8 cellular contexts compared by ENCODE assay signal in genomic region chr18:22378672-22379282, GRCh38. TPM values are rescaled to one million over a fixed set of nuclear protein-coding genes. Genes with fewer than 3 reads are reported as not detected.
DNase-seq lines count a peak whose midpoint lies in the region; ATAC-seq and TF ChIP-seq lines count a peak whose summit lies in the region.

No MANE protein-coding gene starts in this region.

- H3K27ac ChIP-seq in right atrium auricular region, result no peak overlapping the region
- H3K27ac ChIP-seq in OCI-LY7 (ENCODE audit: low read depth, low read length, poor library complexity, severe bottlenecking), result no peak overlapping the region
- no peak overlapping the region for H3K27ac ChIP-seq in trophoblast cell (ENCODE audit: low read depth, low read length)

- no peaks in the 10 kb centered on the region for H4K20me1 ChIP-seq in OCI-LY7 (ENCODE audit: insufficient read depth, low read length)

- H3K79me1 ChIP-seq in trophoblast cell (ENCODE audit: low read length), result no peaks in the 10 kb centered on the region

- no peak overlapping the region for H3K23ac ChIP-seq in trophoblast cell (ENCODE audit: low read length)

- CTCF ChIA-PET in OCI-LY7 (lab: Charles Lee; ENCODE audit: unreplicated experiment), result no interaction called here

- no peak overlapping the region for H2BK12ac ChIP-seq in trophoblast cell (ENCODE audit: low read length)

- H3K4ac ChIP-seq in trophoblast cell (ENCODE audit: low read depth, low read length), result no peak overlapping the region

- POLR2A ChIA-PET in OCI-LY7 (lab: Charles Lee), result interaction anchor here (0.7 kb wide), 1 partner anchor 1590 kb away, joined by 3 read pairs; no protein-coding TSS in a partner anchor

- H3K9ac ChIP-seq in trophoblast cell (ENCODE audit: low read length), result no peak overlapping the region

- no peak overlapping the region for H2AK5ac ChIP-seq in trophoblast cell (ENCODE audit: low read length)

- H3K27me3 ChIP-seq in right atrium auricular region (no peaks in the 10 kb centered on the region), trophoblast cell (ENCODE audit: insufficient read depth, low read length) (no peaks in the 10 kb centered on the region)

- H2AFZ ChIP-seq in OCI-LY7 (ENCODE audit: low read length), result no peak overlapping the region
- no peak overlapping the region for H2AFZ ChIP-seq in trophoblast cell (ENCODE audit: insufficient read depth, low read length, poor library complexity)

- H4K8ac ChIP-seq in trophoblast cell (ENCODE audit: low read depth, low read length), result no peak overlapping the region

- H3K18ac ChIP-seq in trophoblast cell (ENCODE audit: low read length), result no peak overlapping the region

- H4K91ac ChIP-seq in trophoblast cell (ENCODE audit: low read depth, low read length), result no peak overlapping the region

- intact Hi-C loops in Right ventricle myocardium inferior (cut with DNase I) (no loop called here), OCI-LY7 (cut with micrococcal nuclease; ENCODE audit: unreplicated experiment) (no loop called here)

- no peaks in the 10 kb centered on the region for H3K36me3 ChIP-seq in right atrium auricular region
- no peaks in the 10 kb centered on the region for H3K36me3 ChIP-seq in OCI-LY7 (ENCODE audit: insufficient read depth, low read length)
- H3K36me3 ChIP-seq in trophoblast cell (ENCODE audit: control insufficient read depth in 1 of 2, insufficient read depth in 2 of 2, low read length in 2 of 2), result no peaks in the 10 kb centered on the region

- H3K4me2 ChIP-seq in OCI-LY7 (ENCODE audit: low read length), result no peak overlapping the region
- H3K4me2 ChIP-seq in trophoblast cell (ENCODE audit: low read length), result no peak overlapping the region

- no peak for DNase-seq in Right ventricle myocardium inferior (ENCODE audit: missing footprints)
- DNase-seq in right atrium auricular region (ENCODE audit: low spot score), result no peak
- peak; percentile 4 for DNase-seq in OCI-LY7 (ENCODE audit: low spot score)
- DNase-seq in erythroblast (lab: John Stamatoyannopoulos, UW), result peak; percentile 10 to 14
- peak; percentile 4 to 33 for DNase-seq in trophoblast cell
- no peak for DNase-seq in NCI-H446 treated with DMSO at 0.1 percent for 48 hours (lab: John Stamatoyannopoulos, UW)
- no peak for DNase-seq in NK-92 (lab: John Stamatoyannopoulos, UW; ENCODE audit: unreplicated experiment)
- DNase-seq in GDM1 (lab: John Stamatoyannopoulos, UW), result no peak

- no peak overlapping the region for H2BK5ac ChIP-seq in trophoblast cell (ENCODE audit: low read depth, low read length, poor library complexity)

- H3K14ac ChIP-seq in trophoblast cell (ENCODE audit: low read length), result no peak overlapping the region

- H4K12ac ChIP-seq in trophoblast cell (ENCODE audit: low read depth, low read length), result no peak overlapping the region

- no peaks in the 10 kb centered on the region for H3K9me2 ChIP-seq in OCI-LY7 (ENCODE audit: insufficient read depth, low read length)

- no peaks in the 10 kb centered on the region for H3K9me3 ChIP-seq in right atrium auricular region
- no peaks in the 10 kb centered on the region for H3K9me3 ChIP-seq in OCI-LY7 (ENCODE audit: low read length)
- no peaks in the 10 kb centered on the region for H3K9me3 ChIP-seq in trophoblast cell (ENCODE audit: insufficient read depth, low read depth, low read length)

- TF ChIP-seq CTCF in right atrium auricular region (IDR thresholded peaks at IDR 0.05), result peak in 1 of 2 donors; percentile 63
- peak; percentile 64 for TF ChIP-seq CTCF in OCI-LY7 (conservative IDR thresholded peaks at IDR 0.05; ENCODE audit: low read length)

- H3K4me1 ChIP-seq in right atrium auricular region (no peaks in the 10 kb centered on the region), OCI-LY7 (ENCODE audit: insufficient read depth, low read length, poor library complexity, severe bottlenecking) (no peaks in the 10 kb centered on the region), trophoblast cell (ENCODE audit: control insufficient read depth in 1 of 2, insufficient read depth in 2 of 2, low read length in 2 of 2) (no peaks in the 10 kb centered on the region)

- H3K79me2 ChIP-seq in OCI-LY7 (ENCODE audit: insufficient read depth, low read depth, low read length) (no peaks in the 10 kb centered on the region), trophoblast cell (ENCODE audit: control insufficient read depth, insufficient read depth, low read length, poor library complexity) (no peaks in the 10 kb centered on the region)

- no TSS peak for BruUV-seq in OCI-LY7 (replicated peaks; lab: Mats Ljungman, UMichigan)

- no peak overlapping the region for H3K4me3 ChIP-seq in right atrium auricular region
- H3K4me3 ChIP-seq in OCI-LY7 (ENCODE audit: low read depth, low read length, poor library complexity, severe bottlenecking), result no peak overlapping the region
- H3K4me3 ChIP-seq in trophoblast cell (ENCODE audit: low read depth, low read length), result no peak overlapping the region

- TF ChIP-seq POLR2A in erythroblast (IDR thresholded peaks at IDR 0.05; ENCODE audit: low read length), result no peak

- H2BK120ac ChIP-seq in trophoblast cell (ENCODE audit: insufficient read depth, low read length, poor library complexity), result no peak overlapping the region

- WGBS in trophoblast cell (ENCODE audit: extremely low coverage, insufficient coverage, insufficient read length), result no CpG with 5 or more reads among the region's 2 CpGs

- peak; percentile 84 for ATAC-seq in Right ventricle myocardium inferior

RNA-seq across cellular contexts. Expression of gene CTAGE1, which starts 38.9 kb away (rescaled TPM):
- not detected for total RNA-seq in Right ventricle myocardium inferior
- total RNA-seq in right atrium auricular region, result under 1 TPM in 1 of 2 donors, not detected in 1; 0.08 TPM
- total RNA-seq in OCI-LY7 (2014; rRNA removed; shearing (Covaris generic)), result 0.03 TPM in 1 of 2 replicates, not detected in the other
- total RNA-seq in OCI-LY7 (2022), result not detected in 2 replicates
- polyA plus RNA-seq in trophoblast cell (2013), result 0.03 TPM in 1 of 2 replicates, not detected in the other

Comparison
In these comparisons a context has a peak if more than half of its experiments do, and no peak if none do; other contexts are left out.
1. DNase-seq: peak in OCI-LY7 (single experiment), erythroblast (2 of 2) and trophoblast cell (2 of 2); none in Right ventricle myocardium inferior (single experiment), right atrium auricular region (single experiment), NCI-H446 treated with DMSO at 0.1 percent for 48 hours (single experiment), NK-92 (single experiment) and GDM1 (single experiment).